Comparison of ENCODE assay signal across 34 cellular contexts in genomic region chr18:77164026-77164425, GRCh38.
"Had no signal": no experiment of that assay in that cellular context is flagged by ENCODE, and none has a peak within 500 bp of the region (broad histone marks: within the 10 kb centered on the region; RNA-seq: fewer than 3 reads in every experiment).

No MANE protein-coding gene starts in this region.

- FAIRE-seq: astrocyte, colon, endometrium, endothelial cell of umbilical vein had no signal

- H3K9me3 ChIP-seq: esophagus squamous epithelium, gastroesophageal sphincter had no signal

- H3K4me3 Mint-ChIP-seq: activated B cell treated with CpG ODN at 0.5 μM for 24 hours; activated CD8-positive, alpha-beta T cell treated with anti-CD3 and anti-CD28 coated beads for 36 hours; activated naive CD8-positive, alpha-beta T cell; activated T-cell treated with anti-CD3 and anti-CD28 coated beads, Interleukin-2, amount 50 U/mL, for 4 hours; activated T-helper 17 cell treated with anti-CD3 and anti-CD28 coated beads, Interleukin-2, amount 50 U/mL, for 72 hours; T-helper 17 cell; T-helper 2 cell treated with Interferon-gamma antibody and Interleukin-4, amounts not matched to agents 5 μg/mL and 100 μg/mL, for 36 hours had no signal

- H3K9me3 Mint-ChIP-seq: activated B cell treated with CpG ODN at 0.5 μM for 24 hours; activated CD8-positive, alpha-beta T cell treated with anti-CD3 and anti-CD28 coated beads for 36 hours; activated T-cell treated with anti-CD3 and anti-CD28 coated beads, Interleukin-2, amount 50 U/mL, for 4 hours; activated T-helper 17 cell treated with anti-CD3 and anti-CD28 coated beads, Interleukin-2, amount 50 U/mL, for 72 hours; T-helper 2 cell treated with Interferon-gamma antibody and Interleukin-4, amounts not matched to agents 5 μg/mL and 100 μg/mL, for 36 hours had no signal

- DNase-seq: activated B cell treated with CpG ODN at 0.5 μM for 24 hours; activated CD4-positive, alpha-beta T cell treated with anti-CD3 and anti-CD28 coated beads for 48 hours; activated CD4-positive, alpha-beta T cell treated with anti-CD3 and anti-CD28 coated beads, Interleukin-2, amount 50 U/mL, for 1 hour; activated CD4-positive, alpha-beta T cell treated with anti-CD3 and anti-CD28 coated beads, Interleukin-2, amount 50 U/mL, for 48 hours; activated CD8-positive, alpha-beta memory T cell treated with anti-CD3 and anti-CD28 coated beads, Interleukin-2, amount 50 U/mL, for 48 hours; activated CD8-positive, alpha-beta T cell treated with anti-CD3 and anti-CD28 coated beads for 36 hours; activated effector memory CD4-positive, alpha-beta T cell treated with Interleukin-2 at 50 U/mL for 16 hours; activated gamma-delta T cell treated with Interleukin-2 at 50 U/mL for 16 hours; activated naive CD4-positive, alpha-beta T cell treated with anti-CD3 and anti-CD28 coated beads, Interleukin-2, amount 50 U/mL, for 16 hours; activated naive CD4-positive, alpha-beta T cell treated with Interleukin-2 at 50 U/mL for 16 hours; activated T-cell treated with anti-CD3 and anti-CD28 coated beads for 4 hours; activated T-cell treated with anti-CD3 and anti-CD28 coated beads, Interleukin-2, amount 50 U/mL, for 4 hours; amniotic stem cell; anterior cingulate cortex; brain microvascular endothelial cell; caudate nucleus; cortex of kidney; effector CD8-positive, alpha-beta T cell; esophagus squamous epithelium; foreskin melanocyte; T-helper 1 cell; T-helper 17 cell; T1000; WERI-Rb-1 had no signal

- H3K4me1 ChIP-seq: gastroesophageal sphincter had no signal

- H3K27ac Mint-ChIP-seq: activated B cell treated with CpG ODN at 0.5 μM for 24 hours; activated CD8-positive, alpha-beta T cell treated with anti-CD3 and anti-CD28 coated beads for 36 hours; activated naive CD8-positive, alpha-beta T cell; activated T-helper 17 cell treated with anti-CD3 and anti-CD28 coated beads, Interleukin-2, amount 50 U/mL, for 72 hours; T-helper 17 cell; T-helper 2 cell treated with Interferon-gamma antibody and Interleukin-4, amounts not matched to agents 5 μg/mL and 100 μg/mL, for 36 hours had no signal

- H3K27me3 ChIP-seq: brain microvascular endothelial cell had no signal

- H3K4me1 Mint-ChIP-seq: T-helper 17 cell had no signal

- H3K36me3 ChIP-seq: brain microvascular endothelial cell, esophagus squamous epithelium, gastroesophageal sphincter, WERI-Rb-1 had no signal

- H3K36me3 Mint-ChIP-seq: activated naive CD8-positive, alpha-beta T cell had no signal

- ATAC-seq: activated CD4-positive, CD25-positive, alpha-beta regulatory T cell treated with anti-CD3 and anti-CD28 coated beads, Interleukin-2, amount 50 U/mL, for 24 hours; activated CD8-positive, alpha-beta T cell treated with anti-CD3 and anti-CD28 coated beads for 36 hours; activated T-cell treated with anti-CD3 and anti-CD28 coated beads, Interleukin-2, amount 50 U/mL, for 4 hours; activated T-helper 17 cell treated with anti-CD3 and anti-CD28 coated beads, Interleukin-2, amount 50 U/mL, for 72 hours; gastroesophageal sphincter; T-helper 17 cell had no signal

- H3K27ac ChIP-seq: brain microvascular endothelial cell, epithelial cell of prostate, esophagus squamous epithelium, gastroesophageal sphincter, WERI-Rb-1 had no signal

- H3K4me3 ChIP-seq: esophagus squamous epithelium, gastroesophageal sphincter had no signal
